In the genomic region with DNA sequence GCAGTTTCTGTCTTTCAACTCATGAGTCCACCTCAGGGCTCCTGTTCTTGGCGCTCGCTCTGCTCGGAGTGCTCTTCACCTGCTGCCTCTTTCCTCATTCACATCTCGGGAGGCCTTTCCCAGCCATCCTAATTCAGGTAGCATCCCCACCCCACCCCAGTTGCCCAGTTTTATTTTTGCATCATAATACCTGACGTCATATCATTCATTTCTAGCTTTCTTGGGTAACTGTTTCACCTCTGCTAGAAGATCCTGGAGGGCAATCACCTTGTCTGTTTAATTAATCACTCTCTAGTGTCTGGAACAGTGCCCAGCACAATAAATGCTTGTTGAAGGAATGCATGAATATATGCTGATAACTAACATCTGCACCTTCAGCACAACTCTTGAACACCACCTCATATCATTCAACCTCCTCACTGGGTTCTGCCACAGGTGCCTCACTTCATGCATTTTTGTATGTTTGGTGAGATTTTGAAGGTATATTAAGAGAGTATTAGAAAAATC, we compare ENCODE assay signal across 1 cellular context.
TF ChIP-seq lines count a peak whose summit lies in the region.

No MANE protein-coding gene starts in this region.

TF ChIP-seq in endothelial cell of umbilical vein, 7 proteins besides CTCF, POLR2A, EP300 and RAD21:
- TF ChIP-seq FOS (IDR thresholded peaks at IDR 0.05; ENCODE audit: borderline replicate concordance, insufficient read depth, low read length) (no peak), POLR2AphosphoS5 (IDR thresholded peaks at IDR 0.05; ENCODE audit: insufficient read depth, low read depth, low read length) (no peak), MYC (IDR thresholded peaks at IDR 0.05; ENCODE audit: low read depth, low read length) (no peak), JUN (IDR thresholded peaks at IDR 0.05; ENCODE audit: borderline replicate concordance, insufficient read depth, insufficient read length, low read depth) (no peak), GATA2 (IDR thresholded peaks at IDR 0.05; ENCODE audit: insufficient read depth, insufficient read length, low read depth, low read length) (no peak), EZH2 (IDR thresholded peaks at IDR 0.05; ENCODE audit: borderline replicate concordance, low read depth, low read length, severe bottlenecking) (no peak)
- TF ChIP-seq, protein P1, sequence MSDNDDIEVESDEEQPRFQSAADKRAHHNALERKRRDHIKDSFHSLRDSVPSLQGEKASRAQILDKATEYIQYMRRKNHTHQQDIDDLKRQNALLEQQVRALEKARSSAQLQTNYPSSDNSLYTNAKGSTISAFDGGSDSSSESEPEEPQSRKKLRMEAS (IDR thresholded peaks at IDR 0.05; ENCODE audit: insufficient read depth, insufficient read length), result no peak
